Comparison of ENCODE assay signal across 20 cellular contexts in the genomic region with DNA sequence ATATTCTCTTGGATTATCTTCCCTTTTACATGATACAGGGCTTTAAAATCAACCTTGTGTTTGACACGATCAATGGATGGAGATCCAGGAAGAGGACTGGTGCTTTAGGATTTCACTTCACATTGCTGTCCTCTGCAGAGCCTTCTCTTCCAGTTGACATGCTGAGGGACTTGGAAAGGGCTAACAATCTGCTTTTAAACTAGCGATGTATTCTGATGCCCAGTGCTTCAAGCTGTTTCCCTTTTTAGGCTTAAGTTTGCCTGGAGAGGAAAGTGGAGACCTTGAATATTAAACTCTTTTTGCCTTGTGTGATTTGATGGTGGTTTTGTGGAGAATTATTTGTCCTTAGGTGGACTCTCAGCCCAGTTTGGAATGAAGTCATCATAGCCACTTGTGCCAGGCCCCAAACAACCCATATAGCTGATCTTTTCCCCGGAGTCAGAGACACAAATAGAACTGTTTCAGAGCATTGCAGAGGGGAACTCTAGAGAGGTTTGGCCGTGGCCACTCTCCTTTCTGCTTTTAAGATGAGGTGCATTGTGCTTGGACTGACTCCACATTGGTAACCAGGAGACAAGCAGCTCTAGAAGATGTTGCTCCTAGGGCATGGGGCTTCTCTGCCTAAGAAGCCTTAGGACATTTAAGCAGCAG.
DNase-seq lines count a peak whose midpoint lies in the region; ATAC-seq, FAIRE-seq and TF ChIP-seq lines count a peak whose summit lies in the region.
"Had no signal": no experiment of that assay in that cellular context is flagged by ENCODE, and none has a peak within 500 bp of the region (broad histone marks: within the 10 kb centered on the region; RNA-seq: fewer than 3 reads in every experiment).

No MANE protein-coding gene starts in this region.

- no peak for TF ChIP-seq EP300 in H1 (IDR thresholded peaks at IDR 0.05; ENCODE audit: borderline replicate concordance in 1 of 2, low read depth in 2 of 2, low read length in 2 of 2)

- H3K56ac ChIP-seq in H1 (replicated peaks; ENCODE audit: insufficient read length, low read depth, low read length) = no peak overlapping the region

- POLR2A ChIA-PET in H1 (lab: Charles Lee; ENCODE audit: partially characterized antibody) = no interaction called here
- POLR2A ChIA-PET in GM10248 (lab: Yijun Ruan, JAX) = interaction anchor here (0.6 kb wide), 1 partner anchor 494 kb away, joined by 5 read pairs; no protein-coding TSS in a partner anchor
- POLR2A ChIA-PET in CD8-positive, alpha-beta memory T cell (lab: Charles Lee) = no interaction called here

- H2BK20ac ChIP-seq in H1 (ENCODE audit: low read length) = no peak overlapping the region

- FAIRE-seq in H1 (lab: Jason Lieb, UNC) = peak; percentile 13
- FAIRE-seq: endometrium had no signal

- H3K4me3 ChIP-seq in H1 (ENCODE audit: extremely low read depth in 1 of 4, insufficient read depth in 2 of 4, low read depth in 3 of 4, low read length in 4 of 4) = no peak overlapping the region
- H3K4me3 ChIP-seq in thoracic aorta = no peak overlapping the region
- H3K4me3 ChIP-seq in CD8-positive, alpha-beta memory T cell (ENCODE audit: low read length) = no peak overlapping the region
- H3K4me3 ChIP-seq: colonic mucosa, lower lobe of right lung, transverse colon had no signal

- H3K4me2 ChIP-seq in H1 (ENCODE audit: insufficient read depth in 1 of 2, low read depth in 2 of 2, low read length in 2 of 2) = no peak overlapping the region

- TF ChIP-seq CTCF in H1 (IDR thresholded peaks at IDR 0.05; ENCODE audit: control extremely low read depth in 1 of 3, insufficient read depth in 1 of 3, low read depth in 1 of 3, low read length in 3 of 3) (no peak), thoracic aorta (IDR thresholded peaks at IDR 0.05) (no peak), GM10248 (IDR thresholded peaks at IDR 0.05; ENCODE audit: control extremely low read depth, extremely low read depth, low read depth, missing control alignments) (no peak)

- no peaks in the 10 kb centered on the region for H4K20me1 ChIP-seq in H1 (replicated peaks in 1 of 2; ENCODE audit: control insufficient read depth in 1 of 2, insufficient read depth in 2 of 2, low read length in 2 of 2)

- H3K27ac ChIP-seq in H1 (ENCODE audit: low read depth, low read length) = no peak overlapping the region
- peak overlapping the region; percentile 47 to 62 for H3K27ac ChIP-seq in thoracic aorta
- H3K27ac ChIP-seq in CD8-positive, alpha-beta memory T cell (ENCODE audit: low read depth, low read length) = no peak overlapping the region
- H3K27ac ChIP-seq: 22Rv1, colonic mucosa, lower lobe of right lung, transverse colon had no signal

- H3K4me3 Mint-ChIP-seq in CD8-positive, alpha-beta memory T cell = no peak overlapping the region
- H3K4me3 Mint-ChIP-seq: activated naive CD4-positive, alpha-beta T cell treated with anti-CD3 and anti-CD28 coated beads, Interleukin-2, amount 10 ng/mL, durations not matched to agents 7 days and 5 days; immature natural killer cell had no signal

- H3K27me3 ChIP-seq in H1 (replicated peaks in 1 of 4; ENCODE audit: control insufficient read depth in 3 of 4, extremely low read depth in 1 of 4, insufficient read depth in 3 of 4, low read length in 3 of 4) (no peaks in the 10 kb centered on the region), thoracic aorta (replicated peaks; ENCODE audit: insufficient read depth) (no peaks in the 10 kb centered on the region)
- H3K27me3 ChIP-seq in CD8-positive, alpha-beta memory T cell (ENCODE audit: insufficient read depth, low read length, poor library complexity, severe bottlenecking) = no peaks in the 10 kb centered on the region
- H3K27me3 ChIP-seq: colonic mucosa, transverse colon had no signal

- H4K91ac ChIP-seq in H1 (replicated peaks; ENCODE audit: insufficient read length, low read length) = no peak overlapping the region

- H3K36me3 ChIP-seq in H1 (ENCODE audit: control insufficient read depth in 2 of 4, insufficient read depth in 4 of 4, low read length in 3 of 4) = no peaks in the 10 kb centered on the region
- H3K36me3 ChIP-seq in thoracic aorta = no peaks in the 10 kb centered on the region
- no peaks in the 10 kb centered on the region for H3K36me3 ChIP-seq in CD8-positive, alpha-beta memory T cell (ENCODE audit: insufficient read depth, low read length)
- H3K36me3 ChIP-seq: colonic mucosa, lower lobe of right lung, transverse colon had no signal

- CTCF ChIA-PET in H1 (lab: Charles Lee; ENCODE audit: partially characterized antibody) = interaction anchor here (0.7 to 3.3 kb wide), 33 partner anchors 10 to 673 kb away, joined by 3 to 29 read pairs (median 3); no protein-coding TSS in a partner anchor
- CTCF ChIA-PET in GM10248 (lab: Yijun Ruan, JAX) = interaction anchor here (1.6 to 1.9 kb wide), 2 partner anchors 25 to 526 kb away, joined by 4 to 10 read pairs; no protein-coding TSS in a partner anchor
- CTCF ChIA-PET in CD8-positive, alpha-beta memory T cell (lab: Charles Lee) = no interaction called here

- no peaks in the 10 kb centered on the region for H3K4me1 Mint-ChIP-seq in CD8-positive, alpha-beta memory T cell
- H3K4me1 Mint-ChIP-seq: activated naive CD4-positive, alpha-beta T cell treated with anti-CD3 and anti-CD28 coated beads, Interleukin-2, amount 10 ng/mL, durations not matched to agents 7 days and 5 days had no signal

- no peak overlapping the region for H3K4ac ChIP-seq in H1 (replicated peaks; ENCODE audit: insufficient read length, low read depth, low read length)

- H2BK12ac ChIP-seq in H1 (ENCODE audit: low read depth, low read length) = no peak overlapping the region

- no peak overlapping the region for H2BK120ac ChIP-seq in H1 (replicated peaks; ENCODE audit: low read depth, low read length)

- no peaks in the 10 kb centered on the region for H3K36me3 Mint-ChIP-seq in CD8-positive, alpha-beta memory T cell
- H3K36me3 Mint-ChIP-seq: activated naive CD4-positive, alpha-beta T cell treated with anti-CD3 and anti-CD28 coated beads, Interleukin-2, amount 10 ng/mL, durations not matched to agents 7 days and 5 days; immature natural killer cell had no signal

- no peaks in the 10 kb centered on the region for H3K9me3 ChIP-seq in H1 (ENCODE audit: insufficient read depth in 2 of 2, low read depth in 1 of 2, low read length in 1 of 2)
- no peaks in the 10 kb centered on the region for H3K9me3 ChIP-seq in thoracic aorta
- H3K9me3 ChIP-seq in CD8-positive, alpha-beta memory T cell (ENCODE audit: low read length) = no peaks in the 10 kb centered on the region
- H3K9me3 ChIP-seq: colonic mucosa, lower lobe of right lung, transverse colon had no signal

- no peak overlapping the region for H4K8ac ChIP-seq in H1 (ENCODE audit: extremely low read depth, insufficient read depth, low read length)

- no peaks in the 10 kb centered on the region for H3K79me1 ChIP-seq in H1 (ENCODE audit: low read depth, low read length)

- no peak overlapping the region for H3K9ac ChIP-seq in H1 (replicated peaks in 1 of 4; ENCODE audit: extremely low read depth in 1 of 4, low read depth in 3 of 4, low read length in 3 of 4)

- H3K9me3 Mint-ChIP-seq in CD8-positive, alpha-beta memory T cell = no peaks in the 10 kb centered on the region
- H3K9me3 Mint-ChIP-seq: activated naive CD4-positive, alpha-beta T cell treated with anti-CD3 and anti-CD28 coated beads, Interleukin-2, amount 10 ng/mL, durations not matched to agents 7 days and 5 days; immature natural killer cell had no signal

- H3K27ac Mint-ChIP-seq in CD8-positive, alpha-beta memory T cell = no peak overlapping the region
- H3K27ac Mint-ChIP-seq: activated naive CD4-positive, alpha-beta T cell treated with anti-CD3 and anti-CD28 coated beads, Interleukin-2, amount 10 ng/mL, durations not matched to agents 7 days and 5 days had no signal

- H3K79me2 ChIP-seq in H1 (ENCODE audit: control insufficient read depth in 1 of 2, insufficient read depth in 2 of 2, low read length in 2 of 2) = no peaks in the 10 kb centered on the region

- ATAC-seq in thoracic aorta (ENCODE audit: insufficient number of reproducible peaks, low FRiP score, low read depth) (peak; percentile 60), GM19467 (IDR thresholded peaks at IDR 0.05; ENCODE audit: unreplicated experiment) (no peak)

- H3K23ac ChIP-seq in H1 (ENCODE audit: insufficient read length) = no peak overlapping the region

- H3K4me1 ChIP-seq in H1 (replicated peaks in 1 of 4; ENCODE audit: control insufficient read depth in 3 of 4, insufficient read depth in 4 of 4, low read length in 3 of 4) (no peaks in the 10 kb centered on the region), thoracic aorta (ENCODE audit: control insufficient read depth in 1 of 2, low read depth in 2 of 2) (peaks cover 6 to 36% of the 10 kb centered on the region in 2 donors)
- no peaks in the 10 kb centered on the region for H3K4me1 ChIP-seq in CD8-positive, alpha-beta memory T cell (ENCODE audit: insufficient read depth, low read length)
- H3K4me1 ChIP-seq: colonic mucosa, lower lobe of right lung had no signal

- 82% methylated on average over 4 of the region's 4 CpGs; no CpG with 5 or more reads in 1 of the 2 experiments for WGBS in H1 (ENCODE audit: extremely low coverage in 1 of 2, insufficient coverage in 1 of 2, insufficient read length in 1 of 2, insufficient replicate concordance in 2 of 2, low coverage in 1 of 2, low lambda C conversion rate in 2 of 2, missing lambda C conversion rate in 1 of 2), 2 experiments

- H3K14ac ChIP-seq in H1 (ENCODE audit: insufficient read length) = no peak overlapping the region

- H2BK5ac ChIP-seq in H1 (ENCODE audit: low read depth, low read length) = no peak overlapping the region

- H3K18ac ChIP-seq in H1 (ENCODE audit: extremely low read depth, low read length) = no peak overlapping the region

- H2AK5ac ChIP-seq in H1 (ENCODE audit: low read depth, low read length) = no peak overlapping the region

- H2BK15ac ChIP-seq in H1 (ENCODE audit: low read length) = no peak overlapping the region

- DNase-seq in DMS 273 (lab: John Stamatoyannopoulos, UW; ENCODE audit: unreplicated experiment) (peak; percentile 33), DMS 273 treated with DMSO at 0.1 percent for 48 hours (lab: John Stamatoyannopoulos, UW) (no peak), H1 (ENCODE audit: low read depth in 1 of 2, low spot score in 2 of 2) (no peak), medulla oblongata (ENCODE audit: extremely low spot score) (peak; percentile 65), thoracic aorta (ENCODE audit: low spot score) (no peak), GM10248 (ENCODE audit: extremely low spot score) (no peak)
- DNase-seq in CD8-positive, alpha-beta memory T cell = no peak
- DNase-seq: activated CD4-positive, CD25-positive, alpha-beta regulatory T cell treated with anti-CD3 and anti-CD28 coated beads, Interleukin-2, amount 50 U/mL, for 72 hours; activated CD8-positive, alpha-beta memory T cell treated with anti-CD3 and anti-CD28 coated beads for 24 hours; activated naive CD4-positive, alpha-beta T cell treated with anti-CD3 and anti-CD28 coated beads, Interleukin-2, amount 10 ng/mL, durations not matched to agents 7 days and 5 days; lower lobe of right lung; NCI-H1048; NCI-H2029 treated with DMSO at 0.1 percent for 48 hours; stimulated activated naive CD4-positive, alpha-beta T cell had no signal

- no peak for TF ChIP-seq RAD21 in H1 (IDR thresholded peaks at IDR 0.05 in 1 of 2, conservative IDR thresholded peaks at IDR 0.05 in 1 of 2; ENCODE audit: low read depth in 2 of 2, low read length in 2 of 2)

- H4K5ac ChIP-seq in H1 (ENCODE audit: insufficient read length, low read depth, low read length) = no peak overlapping the region

- H2AFZ ChIP-seq in H1 (ENCODE audit: low read length) = no peak overlapping the region

- H3K27me3 Mint-ChIP-seq in CD8-positive, alpha-beta memory T cell = peaks cover 10 to 28% of the 10 kb centered on the region in 2 donors

- TF ChIP-seq POLR2A in H1 (IDR thresholded peaks at IDR 0.05; ENCODE audit: control extremely low read depth in 1 of 2, low read depth in 2 of 2, low read length in 2 of 2) = no peak

- H3K23me2 ChIP-seq in H1 (ENCODE audit: low read depth, low read length) = no peaks in the 10 kb centered on the region

Comparison
In these comparisons a context has a peak if more than half of its experiments do, and no peak if none do; other contexts are left out.
1. DNase-seq: peak in DMS 273 (single experiment) and medulla oblongata (single experiment); none in DMS 273 treated with DMSO at 0.1 percent for 48 hours (single experiment), H1 (0 of 2), thoracic aorta (single experiment), GM10248 (single experiment) and CD8-positive, alpha-beta memory T cell (0 of 5).
2. H3K27ac ChIP-seq: peak in thoracic aorta (2 of 2); none in H1 (single experiment) and CD8-positive, alpha-beta memory T cell (single experiment).